In the genomic region with DNA sequence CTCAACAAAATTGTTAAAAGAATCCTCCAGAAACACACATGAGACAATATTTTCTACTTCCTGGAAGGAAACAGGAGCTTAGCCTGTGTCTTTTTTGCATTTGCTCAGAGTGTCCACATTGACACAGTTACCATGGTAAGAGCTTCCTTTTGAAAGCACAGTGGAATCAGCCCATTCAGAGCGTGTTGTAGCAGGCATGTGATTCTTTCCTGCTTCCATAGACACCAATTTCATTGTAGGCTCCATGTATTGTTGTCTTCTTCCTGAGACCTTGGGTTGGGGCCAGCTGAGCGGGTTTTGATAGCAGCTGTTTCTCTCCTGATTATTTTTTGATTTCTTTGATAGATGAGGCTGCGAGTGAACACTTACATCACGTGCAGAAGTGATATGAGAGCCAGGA, we compare ENCODE assay signal across 1 cellular context.
TF ChIP-seq lines count a peak whose summit lies in the region.

No MANE protein-coding gene starts in this region.

TF ChIP-seq in endothelial cell of umbilical vein, 7 proteins besides CTCF, POLR2A, EP300 and RAD21:
- TF ChIP-seq JUN (IDR thresholded peaks at IDR 0.05; ENCODE audit: borderline replicate concordance, insufficient read depth, insufficient read length, low read depth) (peak; percentile 46), POLR2AphosphoS5 (IDR thresholded peaks at IDR 0.05; ENCODE audit: insufficient read depth, low read depth, low read length) (peak; percentile 32), EZH2 (IDR thresholded peaks at IDR 0.05; ENCODE audit: borderline replicate concordance, low read depth, low read length, severe bottlenecking) (no peak)
